ENCODE assay signal across 16 cellular contexts in the genomic region with DNA sequence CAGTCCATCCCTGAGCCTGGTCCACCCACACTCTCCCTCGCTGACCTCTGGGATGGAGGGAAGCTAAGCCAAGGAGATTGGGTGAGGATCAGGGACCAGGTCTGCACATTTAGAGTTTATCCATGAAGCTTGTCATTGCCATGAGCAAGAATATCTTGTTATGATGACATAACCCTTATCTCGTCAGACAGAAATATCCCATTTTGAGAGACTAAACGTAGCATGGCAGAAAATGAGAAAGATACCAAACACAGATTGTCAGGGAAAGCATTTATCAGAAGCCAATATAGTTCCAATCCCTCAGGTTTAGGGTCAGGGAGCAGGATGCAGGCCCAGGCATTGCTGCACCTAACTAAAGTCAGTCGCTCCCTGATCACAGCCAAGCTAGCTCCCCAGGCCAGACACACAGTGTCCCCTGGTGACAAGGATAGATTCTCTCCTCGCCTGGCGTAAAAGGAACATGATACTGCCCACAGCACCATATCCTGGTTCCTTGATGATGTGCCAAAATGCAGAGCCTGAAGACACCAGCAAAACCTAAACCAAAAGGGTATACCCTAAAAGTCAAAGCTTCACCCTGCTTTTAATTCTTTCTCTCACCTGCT.
DNase-seq lines count a peak whose midpoint lies in the region; ATAC-seq and TF ChIP-seq lines count a peak whose summit lies in the region.
"Had no signal": no experiment of that assay in that cellular context is flagged by ENCODE, and none has a peak within 500 bp of the region (broad histone marks: within the 10 kb centered on the region; RNA-seq: fewer than 3 reads in every experiment).

No MANE protein-coding gene starts in this region.

- H3K27me3 ChIP-seq in WERI-Rb-1 (ENCODE audit: insufficient read depth, low read depth, severe bottlenecking) (no peaks in the 10 kb centered on the region), mesendoderm (ENCODE audit: insufficient read depth, low read length, poor library complexity) (no peaks in the 10 kb centered on the region)
- H3K27me3 ChIP-seq: spleen had no signal

- H3K4me2 ChIP-seq in mesendoderm (ENCODE audit: low read length), result no peak overlapping the region

- no peaks in the 10 kb centered on the region for H3K79me1 ChIP-seq in mesendoderm (ENCODE audit: low read length)

- H3K4me1 ChIP-seq in mesendoderm (ENCODE audit: control insufficient read depth, low read depth, low read length), result no peaks in the 10 kb centered on the region
- H3K4me1 ChIP-seq: spleen had no signal

- H3K4me3 ChIP-seq in WERI-Rb-1 (ENCODE audit: low read depth, low read length), result no peak overlapping the region
- no peak overlapping the region for H3K4me3 ChIP-seq in mesendoderm (ENCODE audit: low read length)
- H3K4me3 ChIP-seq: spleen had no signal

- WGBS in mesendoderm (ENCODE audit: extremely low coverage, insufficient coverage, low lambda C conversion rate), result no CpG with 5 or more reads among the region's 6 CpGs

- H3K36me3 ChIP-seq in WERI-Rb-1 (no peaks in the 10 kb centered on the region), mesendoderm (ENCODE audit: control insufficient read depth, insufficient read depth, low read length) (no peaks in the 10 kb centered on the region)
- H3K36me3 ChIP-seq: spleen had no signal

- POLR2A ChIA-PET in RWPE1 (lab: Yijun Ruan, JAX; ENCODE audit: low non-redundant PET), result no interaction called here

- no peak overlapping the region for H3K18ac ChIP-seq in mesendoderm (ENCODE audit: low read length)

- H3K9ac ChIP-seq in mesendoderm (ENCODE audit: low read length), result no peak overlapping the region

- H3K56ac ChIP-seq in mesendoderm (ENCODE audit: low read length), result no peak overlapping the region

- H3K9me3 ChIP-seq in WERI-Rb-1 (ENCODE audit: severe bottlenecking), result peaks cover 5% of the 10 kb centered on the region
- H3K9me3 ChIP-seq: spleen had no signal

- CTCF ChIA-PET in RWPE1 (lab: Yijun Ruan, JAX), result interaction anchor here (0.6 kb wide), 1 partner anchor 157 kb away, joined by 4 read pairs; no protein-coding TSS in a partner anchor

- no peak overlapping the region for H4K8ac ChIP-seq in mesendoderm (ENCODE audit: low read depth, low read length)

- no peak overlapping the region for H2BK15ac ChIP-seq in mesendoderm (replicated peaks; ENCODE audit: low read depth)

- H3K27ac ChIP-seq in WERI-Rb-1 (no peak overlapping the region), mesendoderm (ENCODE audit: low read depth, low read length) (no peak overlapping the region), RWPE1 (no peak overlapping the region)
- H3K27ac ChIP-seq: spleen had no signal

- no peak overlapping the region for H2BK5ac ChIP-seq in mesendoderm (ENCODE audit: low read length)

- H3K23ac ChIP-seq in mesendoderm (ENCODE audit: low read length), result no peak overlapping the region

- DNase-seq in NCI-H2081 (lab: John Stamatoyannopoulos, UW) (peak; percentile 2 to 24), NCI-H2081 treated with DMSO at 0.1 percent for 48 hours (lab: John Stamatoyannopoulos, UW) (no peak), WERI-Rb-1 (peak; percentile 44), mesendoderm (peak; percentile 40), RWPE1 (ENCODE audit: low spot score) (no peak), NCI-H2171 (lab: John Stamatoyannopoulos, UW) (no peak)
- DNase-seq: activated naive CD4-positive, alpha-beta T cell treated with anti-CD3 and anti-CD28 coated beads, Interleukin-2, amount 10 ng/mL, durations not matched to agents 7 days and 5 days; central memory CD4-positive, alpha-beta T cell; Karpas-422; kidney glomerular epithelial cell; NCI-H187; posterior cingulate gyrus; spleen; stimulated activated naive CD8-positive, alpha-beta T cell treated with anti-CD3 and anti-CD28 coated beads, Interleukin-15, amount 100 ng/mL, for 72 hours had no signal

- no peak overlapping the region for H3K4ac ChIP-seq in mesendoderm (ENCODE audit: low read depth, low read length)

- no peak for ATAC-seq in GM21526 (IDR thresholded peaks at IDR 0.05; ENCODE audit: low FRiP score, unreplicated experiment)
- ATAC-seq: stimulated activated naive CD8-positive, alpha-beta T cell treated with anti-CD3 and anti-CD28 coated beads, Interleukin-15, amount 100 ng/mL, for 72 hours had no signal

- TF ChIP-seq CTCF in LNCAP (IDR thresholded peaks at IDR 0.05) (peak; percentile 41; the same call in 1 of the 2 replicates), WERI-Rb-1 (IDR thresholded peaks at IDR 0.05; ENCODE audit: low read depth, low read length) (peak; percentile 57), RWPE1 (conservative IDR thresholded peaks at IDR 0.05; ENCODE audit: low read depth) (no peak)

- H4K5ac ChIP-seq in mesendoderm (ENCODE audit: low read length), result no peak overlapping the region

- no peaks in the 10 kb centered on the region for H3K79me2 ChIP-seq in mesendoderm (ENCODE audit: control insufficient read depth, insufficient read depth, low read length)

- H2AK5ac ChIP-seq in mesendoderm (ENCODE audit: low read length), result no peak overlapping the region

- no peak overlapping the region for H2BK120ac ChIP-seq in mesendoderm (ENCODE audit: low read depth, low read length)

Comparison
In these comparisons a context has a peak if more than half of its experiments do, and no peak if none do; other contexts are left out.
1. DNase-seq: peak in NCI-H2081 (2 of 2), WERI-Rb-1 (single experiment) and mesendoderm (single experiment); none in NCI-H2081 treated with DMSO at 0.1 percent for 48 hours (single experiment), RWPE1 (single experiment) and NCI-H2171 (single experiment).